1 cellular context compared by ENCODE assay signal in genomic region chrX:1205681-1206611, GRCh38.
A peak's percentile ranks its signal among the peaks of the same experiment; 100 is the strongest.
TF ChIP-seq lines count a peak whose summit lies in the region.

No MANE protein-coding gene starts in this region.

TF ChIP-seq in WTC11, 78 proteins besides CTCF, POLR2A, EP300 and RAD21 (continued from another document):
- peak; percentile 92 for TF ChIP-seq ZSCAN18 (CRISPR knock-in tag; IDR thresholded peaks at IDR 0.05)
- no peak for TF ChIP-seq ATF6 (CRISPR knock-in tag; IDR thresholded peaks at IDR 0.05)
- peak; percentile 49 for TF ChIP-seq ZNF423 (CRISPR knock-in tag; IDR thresholded peaks at IDR 0.05)
- no peak for TF ChIP-seq NFYB (CRISPR knock-in tag; conservative IDR thresholded peaks at IDR 0.05; ENCODE audit: low read depth)
- TF ChIP-seq ZNF532 (CRISPR knock-in tag; IDR thresholded peaks at IDR 0.05; ENCODE audit: borderline replicate concordance) = peak; percentile 38; the same call in 1 of the 2 replicates
- no peak for TF ChIP-seq E2F5 (CRISPR knock-in tag; IDR thresholded peaks at IDR 0.05)
TF ChIP-seq in WTC11: peak in this region for 12.
